Comparison of ENCODE assay signal across 8 cellular contexts in the genomic region with DNA sequence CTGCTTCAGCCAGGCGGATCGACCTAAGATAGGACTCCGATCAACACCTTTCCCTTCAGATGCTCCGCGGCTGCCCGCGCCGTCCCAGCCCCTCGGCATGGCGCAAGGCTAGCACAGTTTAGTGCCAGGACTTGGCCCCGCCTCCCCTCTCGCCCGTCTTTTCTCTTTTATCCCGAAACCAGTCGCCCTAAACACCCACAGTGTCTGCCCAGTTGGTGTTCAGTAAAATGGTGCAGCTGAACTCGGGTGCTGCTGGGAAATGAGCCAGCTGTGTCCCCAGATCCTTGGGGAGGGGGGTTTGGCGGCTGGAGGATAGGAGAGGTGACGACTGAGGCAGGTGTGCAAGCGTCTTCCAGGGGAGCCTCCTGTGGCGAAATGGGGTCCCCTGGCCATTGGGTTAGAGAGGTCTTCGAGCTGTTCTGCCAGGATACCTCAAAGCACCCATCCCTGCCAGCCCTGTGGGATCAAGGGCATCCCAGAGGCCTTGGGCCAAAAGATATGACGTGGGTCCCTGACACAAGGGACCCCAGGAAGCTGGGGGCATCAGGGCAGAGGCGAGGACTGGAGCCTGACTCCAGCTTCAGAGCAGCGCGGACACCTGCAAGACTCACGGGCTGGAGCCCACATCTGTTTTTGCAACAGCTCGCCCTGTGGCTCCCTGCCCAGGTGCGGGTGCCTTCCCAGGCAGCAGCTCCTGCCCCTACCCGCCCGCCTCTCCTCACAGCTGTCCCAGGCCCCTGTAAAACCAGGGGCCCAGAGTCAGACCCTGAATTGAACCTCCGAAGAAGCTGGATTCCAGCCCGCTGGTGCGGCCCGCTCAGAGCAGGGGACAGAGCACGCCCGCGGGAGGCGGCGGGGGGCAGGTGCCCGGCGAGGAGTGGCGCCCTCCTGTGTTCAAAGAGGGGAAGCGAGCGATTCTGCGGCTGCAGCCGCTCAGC.
DNase-seq lines count a peak whose midpoint lies in the region; ATAC-seq and TF ChIP-seq lines count a peak whose summit lies in the region.

No MANE protein-coding gene starts in this region.

- H3K4me3 Mint-ChIP-seq in HFFc6: peak overlapping the region; percentile 17; the same call in 1 of the 2 replicates
- H3K4me3 Mint-ChIP-seq in activated CD4-positive, alpha-beta T cell treated with anti-CD3 and anti-CD28 coated beads, Interleukin-2, amount 10 ng/mL, durations not matched to agents 7 days and 5 days: peak overlapping the region; percentile 57

- H3K9me3 Mint-ChIP-seq in HFFc6: no peaks in the 10 kb centered on the region
- H3K9me3 Mint-ChIP-seq in activated CD4-positive, alpha-beta T cell treated with anti-CD3 and anti-CD28 coated beads, Interleukin-2, amount 10 ng/mL, durations not matched to agents 7 days and 5 days: no peaks in the 10 kb centered on the region

- peaks cover 10% of the 10 kb centered on the region; the same call in 1 of the 2 replicates for H3K4me1 Mint-ChIP-seq in HFFc6 (ENCODE audit: low read depth)
- H3K4me1 Mint-ChIP-seq in activated CD4-positive, alpha-beta T cell treated with anti-CD3 and anti-CD28 coated beads, Interleukin-2, amount 10 ng/mL, durations not matched to agents 7 days and 5 days: peaks cover 11% of the 10 kb centered on the region

- no peak for TF ChIP-seq POLR2A in GM18505 (IDR thresholded peaks at IDR 0.05; ENCODE audit: borderline replicate concordance, extremely low read depth, insufficient read depth, insufficient read length)

- CTCF ChIA-PET in activated CD4-positive, alpha-beta T cell treated with anti-CD3 and anti-CD28 coated beads, Interleukin-2, amount 10 ng/mL, durations not matched to agents 7 days and 5 days (lab: Charles Lee): interaction anchor here (0.7 to 1.8 kb wide), 7 partner anchors 10 to 87 kb away, joined by 3 to 6 read pairs (median 3); no protein-coding TSS in a partner anchor

- H3K27me3 Mint-ChIP-seq in HFFc6 (ENCODE audit: insufficient read depth): peaks cover 29% of the 10 kb centered on the region
- H3K27me3 Mint-ChIP-seq in activated CD4-positive, alpha-beta T cell treated with anti-CD3 and anti-CD28 coated beads, Interleukin-2, amount 10 ng/mL, durations not matched to agents 7 days and 5 days: peaks cover 42% of the 10 kb centered on the region

- DNase-seq in DMS114 treated with DMSO at 0.1 percent for 48 hours (lab: John Stamatoyannopoulos, UW; ENCODE audit: unreplicated experiment) (peak; percentile 31), HFFc6 (no peak), NCI-H2196 (lab: John Stamatoyannopoulos, UW; ENCODE audit: unreplicated experiment) (peak; percentile 38), dermis blood vessel endothelial cell (peak; percentile 66), medulla oblongata (ENCODE audit: extremely low spot score) (peak; percentile 51)
- DNase-seq in activated CD4-positive, alpha-beta T cell treated with anti-CD3 and anti-CD28 coated beads, Interleukin-2, amount 10 ng/mL, durations not matched to agents 7 days and 5 days: peak; percentile 62
- peak; percentile 25 for DNase-seq in stimulated activated CD8-positive, alpha-beta memory T cell treated with anti-CD3 and anti-CD28 coated beads, Interleukin-12 subunit alpha, Interleukin-12 subunit beta, amount 100 ng/mL, for 24 hours (ENCODE audit: extremely low read depth)

- H3K36me3 Mint-ChIP-seq in HFFc6 (ENCODE audit: low read depth): no peaks in the 10 kb centered on the region
- H3K36me3 Mint-ChIP-seq in activated CD4-positive, alpha-beta T cell treated with anti-CD3 and anti-CD28 coated beads, Interleukin-2, amount 10 ng/mL, durations not matched to agents 7 days and 5 days (ENCODE audit: low read depth): no peaks in the 10 kb centered on the region

- ATAC-seq in GM18505 (IDR thresholded peaks at IDR 0.05; ENCODE audit: unreplicated experiment): no peak

- POLR2A ChIA-PET in activated CD4-positive, alpha-beta T cell treated with anti-CD3 and anti-CD28 coated beads, Interleukin-2, amount 10 ng/mL, durations not matched to agents 7 days and 5 days (lab: Charles Lee): interaction anchor here (0.6 kb wide), 1 partner anchor 30 kb away, joined by 3 read pairs; no protein-coding TSS in a partner anchor

- peak; percentile 90 for TF ChIP-seq CTCF in HFFc6 (IDR thresholded peaks at IDR 0.05)

- H3K27ac Mint-ChIP-seq in HFFc6: no peak overlapping the region
- H3K27ac Mint-ChIP-seq in activated CD4-positive, alpha-beta T cell treated with anti-CD3 and anti-CD28 coated beads, Interleukin-2, amount 10 ng/mL, durations not matched to agents 7 days and 5 days: no peak overlapping the region
